Comparison of ENCODE assay signal across 15 cellular contexts in the genomic region with DNA sequence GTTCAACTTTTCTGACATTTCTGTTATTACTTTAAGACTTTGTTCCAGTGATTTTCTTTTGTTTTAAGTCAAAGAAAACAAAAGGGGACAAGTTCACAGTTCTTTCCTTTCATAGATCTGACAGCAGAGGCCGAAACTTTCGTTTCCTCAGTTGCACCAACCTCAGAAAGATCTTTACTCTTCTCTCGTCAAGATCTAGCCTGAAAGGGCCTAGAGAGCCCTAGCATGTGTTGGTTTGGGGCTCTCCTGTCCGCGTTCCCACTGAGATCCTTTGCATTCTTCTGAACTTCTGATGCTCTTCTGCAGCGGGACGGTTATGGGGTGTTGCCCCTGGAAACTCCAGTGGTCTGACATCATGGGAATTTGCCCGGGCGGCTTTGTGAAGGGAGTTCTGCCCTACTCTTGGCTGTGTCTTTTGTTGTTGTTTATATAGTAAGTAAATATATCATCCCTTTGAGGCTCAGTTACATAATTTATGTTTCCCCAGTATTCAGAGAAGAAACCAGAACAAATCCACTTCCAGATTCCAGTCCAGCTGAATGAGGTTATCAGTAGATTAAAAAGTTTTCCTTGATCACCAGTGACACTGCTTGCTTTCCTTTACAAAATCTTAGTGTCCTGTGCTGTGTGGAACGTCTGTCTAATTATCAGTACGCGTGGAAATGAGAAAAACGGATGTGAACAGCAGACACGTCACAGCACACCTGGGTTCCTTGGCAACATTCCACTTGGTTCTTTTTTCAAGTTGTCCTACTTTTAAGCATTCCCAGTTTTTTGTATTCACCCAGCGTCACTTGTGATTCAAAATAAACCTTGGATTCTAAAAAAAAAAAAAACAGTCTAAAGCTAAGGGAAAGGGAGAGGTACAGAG.
DNase-seq lines count a peak whose midpoint lies in the region; ATAC-seq and TF ChIP-seq lines count a peak whose summit lies in the region.
"Had no signal": no experiment of that assay in that cellular context is flagged by ENCODE, and none has a peak within 500 bp of the region (broad histone marks: within the 10 kb centered on the region; RNA-seq: fewer than 3 reads in every experiment).

No MANE protein-coding gene starts in this region.

- H3K27me3 ChIP-seq in iPS-20b (ENCODE audit: insufficient read depth, low read length) = no peaks in the 10 kb centered on the region
- H3K27me3 ChIP-seq in right lobe of liver = no peaks in the 10 kb centered on the region
- H3K27me3 ChIP-seq: breast epithelium, upper lobe of left lung had no signal

- H3K27ac ChIP-seq in cingulate gyrus (ENCODE audit: low read depth, low read length) (peak overlapping the region; percentile 92), iPS-20b (ENCODE audit: low read length) (no peak overlapping the region), right lobe of liver (no peak overlapping the region)

- H3K9me3 ChIP-seq in iPS-20b (ENCODE audit: insufficient read depth, low read depth, low read length) (no peaks in the 10 kb centered on the region), right lobe of liver (no peaks in the 10 kb centered on the region)
- H3K9me3 ChIP-seq: breast epithelium, upper lobe of left lung had no signal

- peak overlapping the region; percentile 18; the same call in 1 of the 2 replicates for H3K9ac ChIP-seq in iPS-20b (ENCODE audit: low read depth, low read length)

- ATAC-seq in sciatic nerve = peak; percentile 81
- ATAC-seq in HG03378 (IDR thresholded peaks at IDR 0.05; ENCODE audit: unreplicated experiment) = no peak
- no peak for ATAC-seq in right lobe of liver
- ATAC-seq in GM21526 (IDR thresholded peaks at IDR 0.05; ENCODE audit: low FRiP score, unreplicated experiment) = no peak
- ATAC-seq: GM12878, left colon had no signal

- H3K4me3 ChIP-seq in iPS-20b (ENCODE audit: low read length) = no peak overlapping the region
- no peak overlapping the region for H3K4me3 ChIP-seq in right lobe of liver
- H3K4me3 ChIP-seq: breast epithelium, GM12878, upper lobe of left lung had no signal

- peaks cover 41% of the 10 kb centered on the region for H3K36me3 ChIP-seq in iPS-20b (ENCODE audit: insufficient read depth, low read depth, low read length)
- H3K36me3 ChIP-seq in right lobe of liver = peaks cover 0 to 7% (median 1%) of the 10 kb centered on the region in 4 donors
- H3K36me3 ChIP-seq: breast epithelium had no signal

- DNase-seq in AG20443 (ENCODE audit: low spot score) = peak; percentile 51
- DNase-seq in sciatic nerve (ENCODE audit: low spot score) = no peak
- no peak for DNase-seq in right lobe of liver
- no peak for DNase-seq in NCI-H128 (lab: John Stamatoyannopoulos, UW; ENCODE audit: unreplicated experiment)
- DNase-seq: activated T-cell treated with anti-CD3 and anti-CD28 coated beads, Interleukin-2, amount 50 U/mL, for 24 hours; DMS53; NCI-H1694; upper lobe of left lung had no signal

- no peak for TF ChIP-seq POLR2A in right lobe of liver (IDR thresholded peaks at IDR 0.05)

- H3K4me1 ChIP-seq in iPS-20b (ENCODE audit: insufficient read depth, low read length) = peaks cover 10% of the 10 kb centered on the region; the same call in 1 of the 2 replicates
- H3K4me1 ChIP-seq in right lobe of liver = no peaks in the 10 kb centered on the region
- H3K4me1 ChIP-seq: breast epithelium had no signal

- TF ChIP-seq CTCF in right lobe of liver (IDR thresholded peaks at IDR 0.05) = no peak

- WGBS in right lobe of liver (ENCODE audit: insufficient coverage, low coverage, low lambda C conversion rate, missing lambda C conversion rate) = 77% methylated on average over 15 of the region's 15 CpGs

- intact Hi-C loops in sciatic nerve (cut with DNase I) = no loop called here
- intact Hi-C loops in right lobe of liver (cut with DNase I) = loop anchor here in 1 of 2 donors (10.0 kb wide), 1 partner anchor 297 kb away; no protein-coding TSS in a partner anchor
